In genomic region chr2:46929612-46930011, GRCh38 we compare ENCODE assay signal across 24 cellular contexts.
"Had no signal": no experiment of that assay in that cellular context is flagged by ENCODE, and none has a peak within 500 bp of the region (broad histone marks: within the 10 kb centered on the region; RNA-seq: fewer than 3 reads in every experiment).

No MANE protein-coding gene starts in this region.

- H3K27me3 ChIP-seq: foreskin keratinocyte, testis, tibial nerve, upper lobe of right lung, vagina had no signal

- ATAC-seq: foreskin keratinocyte; left cardiac atrium; sciatic nerve; stimulated activated naive CD8-positive, alpha-beta T cell treated with anti-CD3 and anti-CD28 coated beads, Interleukin-15, amount 100 ng/mL, for 72 hours; upper lobe of right lung had no signal

- H3K4me1 ChIP-seq: left ventricle myocardium inferior, parathyroid adenoma, prostate gland, testis, tibial nerve, upper lobe of right lung, vagina had no signal

- DNase-seq: dermis blood vessel endothelial cell; erythroblast; foreskin keratinocyte; immature natural killer cell; kidney; left cardiac atrium; left ventricle myocardium inferior; mesendoderm; naive B cell; occipital lobe; retina; stimulated activated CD4-positive, alpha-beta T cell treated with anti-CD3 and anti-CD28 coated beads, Interleukin-2, amount 100 ng/mL, for 24 hours; stimulated activated CD4-positive, alpha-beta T cell treated with anti-CD3 and anti-CD28 coated beads, Interleukin-4, amount 100 ng/mL, for 4 hours; stimulated activated naive B cell treated with anti-CD40 and anti-IgM and Interleukin-4, amounts not matched to agents 10 μg/mL and 1 μg/mL and 100 μg/mL, for 72 hours; stimulated activated naive CD8-positive, alpha-beta T cell treated with anti-CD3 and anti-CD28 coated beads, Interleukin-15, amount 100 ng/mL, for 72 hours; testis; upper lobe of right lung had no signal

- H3K4me3 ChIP-seq: left ventricle myocardium inferior, lung, prostate gland, skin epidermis, testis, tibial nerve, upper lobe of right lung, vagina had no signal

- H3K27ac ChIP-seq: foreskin keratinocyte, left ventricle myocardium inferior, parathyroid adenoma, prostate gland, skin epidermis, testis, tibial nerve, upper lobe of right lung, vagina had no signal

- H3K9ac ChIP-seq: parathyroid adenoma had no signal

- H3K9me3 ChIP-seq: prostate gland, testis, upper lobe of right lung, vagina had no signal

- H3K36me3 ChIP-seq: left ventricle myocardium inferior, prostate gland, tibial nerve, upper lobe of right lung, vagina had no signal

- H2AFZ ChIP-seq: parathyroid adenoma had no signal
